In genomic region chr4:16607693-16608092, GRCh38 we compare ENCODE assay signal across 29 cellular contexts.
"Had no signal": no experiment of that assay in that cellular context is flagged by ENCODE, and none has a peak within 500 bp of the region (broad histone marks: within the 10 kb centered on the region; RNA-seq: fewer than 3 reads in every experiment).

No MANE protein-coding gene starts in this region.

- ATAC-seq: activated naive CD4-positive, alpha-beta T cell treated with anti-CD3 and anti-CD28 coated beads, Interleukin-2, amount 50 U/mL, for 72 hours; activated T-cell treated with anti-CD3 and anti-CD28 coated beads, Interleukin-2, amount 50 U/mL, for 4 hours had no signal

- H3K4me2 ChIP-seq: PC-9 had no signal

- H3K9me3 Mint-ChIP-seq: activated T-cell treated with anti-CD3 and anti-CD28 coated beads, Interleukin-2, amount 50 U/mL, for 4 hours had no signal

- H3K9me3 ChIP-seq: adrenal gland, SJCRH30 had no signal

- DNase-seq: activated CD4-positive, alpha-beta memory T cell treated with anti-CD3 and anti-CD28 coated beads for 36 hours; activated CD4-positive, alpha-beta T cell treated with anti-CD3 and anti-CD28 coated beads, Interleukin-2, amount 50 U/mL, for 1 hour; activated CD8-positive, alpha-beta memory T cell treated with anti-CD3 and anti-CD28 coated beads, Interleukin-2, amount 50 U/mL, for 4 hours; activated gamma-delta T cell treated with Interleukin-2 at 50 U/mL for 16 hours; activated naive CD4-positive, alpha-beta T cell treated with anti-CD3 and anti-CD28 coated beads for 36 hours; activated T-cell treated with anti-CD3 and anti-CD28 coated beads for 4 hours; activated T-cell treated with anti-CD3 and anti-CD28 coated beads, Interleukin-2, amount 50 U/mL, for 4 hours; caudate nucleus; cerebellar nuclear complex; NCI-H1105; NCI-H1417 treated with DMSO at 0.1 percent for 48 hours; NCI-H1930; NCI-H2081 treated with DMSO at 0.1 percent for 48 hours; NCI-H226; NCI-H446 treated with DMSO at 0.1 percent for 48 hours; NCI-H524; NCI-H69; NCI-H82; PC-9; SHP77; SJCRH30 had no signal

- H2AFZ ChIP-seq: PC-9 had no signal

- H3K4me1 ChIP-seq: SJCRH30 had no signal

- H3K4me3 ChIP-seq: adrenal gland, PC-9, SJCRH30, SK-N-MC had no signal

- H3K27me3 Mint-ChIP-seq: activated CD4-positive, alpha-beta memory T cell treated with anti-CD3 and anti-CD28 coated beads for 36 hours; brain had no signal

- H3K27me3 ChIP-seq: adrenal gland, SJCRH30 had no signal

- H3K36me3 Mint-ChIP-seq: activated CD4-positive, alpha-beta memory T cell treated with anti-CD3 and anti-CD28 coated beads for 36 hours; activated naive CD4-positive, alpha-beta T cell treated with anti-CD3 and anti-CD28 coated beads, Interleukin-2, amount 50 U/mL, for 72 hours had no signal

- FAIRE-seq: bronchial epithelial cell, RCC 7860, TTC549 had no signal

- H3K27ac Mint-ChIP-seq: activated CD4-positive, alpha-beta memory T cell treated with anti-CD3 and anti-CD28 coated beads for 36 hours; activated naive CD4-positive, alpha-beta T cell treated with anti-CD3 and anti-CD28 coated beads for 36 hours; activated naive CD4-positive, alpha-beta T cell treated with anti-CD3 and anti-CD28 coated beads, Interleukin-2, amount 50 U/mL, for 72 hours; activated T-helper 1 cell treated with anti-CD3 and anti-CD28 coated beads, Interleukin-12 subunit alpha, Interleukin-12 subunit beta, Interleukin-2, Interleukin-4 antibody, amounts not matched to agents 30 ng/mL and 10 ng/mL and 1 ng/mL, durations not matched to agents 14 hours and 24 hours and 36 hours had no signal

- H3K27ac ChIP-seq: PC-9, SJCRH30, SK-N-MC had no signal

- H3K36me3 ChIP-seq: adrenal gland, SJCRH30 had no signal

- H3K4me3 Mint-ChIP-seq: activated CD4-positive, alpha-beta memory T cell treated with anti-CD3 and anti-CD28 coated beads for 36 hours; activated naive CD4-positive, alpha-beta T cell treated with anti-CD3 and anti-CD28 coated beads for 36 hours; activated T-cell treated with anti-CD3 and anti-CD28 coated beads, Interleukin-2, amount 50 U/mL, for 4 hours; activated T-helper 1 cell treated with anti-CD3 and anti-CD28 coated beads, Interleukin-12 subunit alpha, Interleukin-12 subunit beta, Interleukin-2, Interleukin-4 antibody, amounts not matched to agents 30 ng/mL and 10 ng/mL and 1 ng/mL, durations not matched to agents 14 hours and 24 hours and 36 hours; brain had no signal
